ENCODE assay signal across 1 cellular context in the genomic region with DNA sequence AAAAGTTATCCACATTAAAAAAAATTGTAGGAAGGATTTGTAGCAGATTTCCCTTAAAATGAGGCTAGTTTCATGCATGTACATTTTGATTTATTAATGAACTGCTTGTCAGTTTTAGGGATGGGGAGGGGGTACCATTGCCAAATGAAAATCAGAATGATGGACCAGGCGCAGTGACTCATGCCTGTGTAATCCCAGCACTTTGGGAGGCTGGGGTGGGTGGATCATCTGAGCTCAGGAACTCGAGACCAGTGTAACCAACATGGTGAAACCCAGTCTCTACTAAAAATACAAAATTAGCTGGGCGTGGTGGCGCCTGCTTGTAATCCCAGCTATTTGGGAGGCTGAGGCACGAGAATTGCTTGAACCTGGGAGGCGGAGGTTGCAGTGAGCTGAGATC.
TF ChIP-seq lines count a peak whose summit lies in the region.

No MANE protein-coding gene starts in this region.

TF ChIP-seq in HCT116, 20 proteins besides CTCF, POLR2A, EP300 and RAD21:
- peak; percentile 43; the same call in 1 of the 2 replicates for TF ChIP-seq FOSL1 (IDR thresholded peaks at IDR 0.05; ENCODE audit: low read depth)
